Comparison of ENCODE assay signal across 22 cellular contexts in genomic region chr2:11873766-11874165, GRCh38.
DNase-seq lines count a peak whose midpoint lies in the region; ATAC-seq and TF ChIP-seq lines count a peak whose summit lies in the region.
"Had no signal": no experiment of that assay in that cellular context is flagged by ENCODE, and none has a peak within 500 bp of the region (broad histone marks: within the 10 kb centered on the region; RNA-seq: fewer than 3 reads in every experiment).

No MANE protein-coding gene starts in this region.

- in situ Hi-C loops in mammary epithelial cell (cut with MboI; ENCODE audit: low sequenced_read_pairs in 2 of 2) = loop anchor here in 1 of 2 donors (10.0 kb wide), 1 partner anchor 71 kb away; no protein-coding TSS in a partner anchor

- no peaks in the 10 kb centered on the region for H3K4me1 ChIP-seq in mammary epithelial cell (ENCODE audit: insufficient read depth, low read length)

- no peak overlapping the region for H3K4me3 ChIP-seq in mammary epithelial cell (replicated peaks in 1 of 3; ENCODE audit: insufficient read depth in 1 of 3, low read depth in 2 of 3, low read length in 3 of 3)
- H3K4me3 ChIP-seq: stomach, upper lobe of right lung had no signal

- H3K36me3 ChIP-seq in mammary epithelial cell (ENCODE audit: insufficient read depth, low read length) = no peaks in the 10 kb centered on the region
- H3K36me3 ChIP-seq: stomach, upper lobe of right lung had no signal

- no TSS peak for BruUV-seq in MCF 10A (replicated peaks; lab: Mats Ljungman, UMichigan)
- BruUV-seq in mammary epithelial cell (replicated peaks; lab: Mats Ljungman, UMichigan) = no TSS peak

- dilution Hi-C loops in mammary epithelial cell (cut with HindIII; ENCODE audit: low sequenced_read_pairs) = loop anchor here (25.0 kb wide), 1 partner anchor 1139 kb away; no protein-coding TSS in a partner anchor

- intact Hi-C loops in MCF 10A (cut with micrococcal nuclease) (no loop called here), mammary epithelial cell (cut with micrococcal nuclease) (no loop called here)

- TF ChIP-seq CTCF in MCF 10A (IDR thresholded peaks at IDR 0.05; ENCODE audit: unreplicated experiment) (no peak), mammary epithelial cell (conservative IDR thresholded peaks at IDR 0.05 in 1 of 2, IDR thresholded peaks at IDR 0.05 in 1 of 2; ENCODE audit: extremely low read depth in 1 of 2, insufficient read depth in 1 of 2, low read depth in 1 of 2, low read length in 2 of 2) (no peak)

- 74% methylated on average over 5 of the region's 5 CpGs for WGBS in mammary epithelial cell (ENCODE audit: low coverage, missing lambda C conversion rate)

- no peaks in the 10 kb centered on the region for H3K36me3 Mint-ChIP-seq in MCF 10A (ENCODE audit: insufficient read depth, unreplicated experiment)
- H3K36me3 Mint-ChIP-seq: activated naive CD4-positive, alpha-beta T cell treated with anti-CD3 and anti-CD28 coated beads, Interleukin-2, amount 50 U/mL, for 24 hours; natural killer cell had no signal

- H3K27ac Mint-ChIP-seq in MCF 10A (ENCODE audit: low read depth, unreplicated experiment) = no peak overlapping the region
- H3K27ac Mint-ChIP-seq: activated naive CD4-positive, alpha-beta T cell treated with anti-CD3 and anti-CD28 coated beads, Interleukin-2, amount 50 U/mL, for 24 hours; activated T-cell treated with anti-CD3 and anti-CD28 coated beads, Interleukin-2, amount 50 U/mL, for 72 hours; natural killer cell had no signal

- peak; percentile 74 for DNase-seq in MCF 10A (ENCODE audit: unreplicated experiment)
- DNase-seq in mammary epithelial cell = no peak
- DNase-seq in OCI-M1 (lab: John Stamatoyannopoulos, UW) = peak; percentile 13
- DNase-seq in fibroblast of peridontal ligament (ENCODE audit: extremely low read depth) = peak; percentile 67
- DNase-seq in UCSD-AML1 (lab: John Stamatoyannopoulos, UW; ENCODE audit: unreplicated experiment) = no peak
- DNase-seq: 8988T; activated CD4-positive, alpha-beta T cell treated with anti-CD3 and anti-CD28 coated beads for 1 hour; activated T-cell treated with anti-CD3 and anti-CD28 coated beads, Interleukin-2, amount 50 U/mL, for 72 hours; DMS53; foreskin melanocyte; natural killer cell; NCI-H146; SK-N-SH; stimulated activated CD4-positive, alpha-beta T cell treated with anti-CD3 and anti-CD28 coated beads, Interleukin-2, amount 100 ng/mL, for 48 hours; stomach; T1000; upper lobe of right lung had no signal

- no peaks in the 10 kb centered on the region for H3K27me3 ChIP-seq in mammary epithelial cell (ENCODE audit: insufficient read depth, low read length)
- H3K27me3 ChIP-seq: stomach, upper lobe of right lung had no signal

- H3K9me3 Mint-ChIP-seq in MCF 10A (ENCODE audit: unreplicated experiment) = no peaks in the 10 kb centered on the region
- H3K9me3 Mint-ChIP-seq: activated naive CD4-positive, alpha-beta T cell treated with anti-CD3 and anti-CD28 coated beads, Interleukin-2, amount 50 U/mL, for 24 hours; activated T-cell treated with anti-CD3 and anti-CD28 coated beads, Interleukin-2, amount 50 U/mL, for 72 hours; natural killer cell had no signal

- CTCF ChIA-PET in MCF 10A (lab: Yijun Ruan, JAX) (interaction anchor here (1.0 to 1.2 kb wide), 2 partner anchors 41 to 661 kb away, joined by 3 to 4 read pairs; no protein-coding TSS in a partner anchor), mammary epithelial cell (lab: Charles Lee; ENCODE audit: low non-redundant PET) (no interaction called here)

- no peak overlapping the region for H3K9ac ChIP-seq in mammary epithelial cell (ENCODE audit: insufficient read depth, low read length)
- H3K9ac ChIP-seq: SK-N-SH had no signal

- H3K27ac ChIP-seq in mammary epithelial cell (ENCODE audit: insufficient read depth, low read depth, low read length) = no peak overlapping the region
- H3K27ac ChIP-seq: C4-2B, stomach, upper lobe of right lung had no signal

- H3K79me2 ChIP-seq in mammary epithelial cell (ENCODE audit: insufficient read depth, low read length) = no peaks in the 10 kb centered on the region

- H3K4me1 Mint-ChIP-seq in MCF 10A (ENCODE audit: insufficient read depth, unreplicated experiment) = peaks cover 18% of the 10 kb centered on the region

- no peak overlapping the region for H3K4me2 ChIP-seq in mammary epithelial cell (ENCODE audit: insufficient read depth, low read depth, low read length)
- H3K4me2 ChIP-seq: SK-N-SH had no signal

- POLR2A ChIA-PET in MCF 10A (lab: Yijun Ruan, JAX) = interaction anchor here (0.8 to 1.6 kb wide), 8 partner anchors 24 to 445 kb away, joined by 3 to 5 read pairs (median 4); no protein-coding TSS in a partner anchor

- H3K27me3 Mint-ChIP-seq in MCF 10A (ENCODE audit: insufficient read depth, unreplicated experiment) = no peaks in the 10 kb centered on the region
- H3K27me3 Mint-ChIP-seq: activated naive CD4-positive, alpha-beta T cell treated with anti-CD3 and anti-CD28 coated beads, Interleukin-2, amount 50 U/mL, for 24 hours had no signal

- no peak overlapping the region for H2AFZ ChIP-seq in mammary epithelial cell (ENCODE audit: low read depth, low read length)

- ATAC-seq in GM19397 (IDR thresholded peaks at IDR 0.05; ENCODE audit: unreplicated experiment) (no peak), HG02884 (IDR thresholded peaks at IDR 0.05; ENCODE audit: unreplicated experiment) (no peak), GM21515 (IDR thresholded peaks at IDR 0.05; ENCODE audit: unreplicated experiment) (no peak)
- ATAC-seq: activated T-cell treated with anti-CD3 and anti-CD28 coated beads, Interleukin-2, amount 50 U/mL, for 72 hours; natural killer cell had no signal

- H3K9me3 ChIP-seq in mammary epithelial cell (replicated peaks; ENCODE audit: insufficient read depth, low read length) = no peaks in the 10 kb centered on the region
- H3K9me3 ChIP-seq: SK-N-SH, stomach, upper lobe of right lung had no signal

- H4K20me1 ChIP-seq in mammary epithelial cell (ENCODE audit: insufficient read depth, low read length) = no peaks in the 10 kb centered on the region

- H3K4me3 Mint-ChIP-seq in MCF 10A (ENCODE audit: unreplicated experiment) = no peak overlapping the region
- H3K4me3 Mint-ChIP-seq: activated naive CD4-positive, alpha-beta T cell treated with anti-CD3 and anti-CD28 coated beads, Interleukin-2, amount 50 U/mL, for 24 hours; activated T-cell treated with anti-CD3 and anti-CD28 coated beads, Interleukin-2, amount 50 U/mL, for 72 hours; natural killer cell had no signal

Comparison
In these comparisons a context has a peak if more than half of its experiments do, and no peak if none do; other contexts are left out.
1. DNase-seq: peak in MCF 10A (single experiment), OCI-M1 (single experiment) and fibroblast of peridontal ligament (single experiment); none in mammary epithelial cell (single experiment) and UCSD-AML1 (single experiment).